ENCODE assay signal across 1 cellular context in genomic region chr11:62671604-62672528, GRCh38.
TF ChIP-seq lines count a peak whose summit lies in the region.

LBHD1 (minus strand) TSS chr11:62672267; CDS start chr11:62670031, 2,236 bp downstream.
A gene with protein sequence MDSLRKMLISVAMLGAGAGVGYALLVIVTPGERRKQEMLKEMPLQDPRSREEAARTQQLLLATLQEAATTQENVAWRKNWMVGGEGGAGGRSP (plus strand): TSS chr11:62671673. CDS start chr11:62671746, 73 bp downstream.

TF ChIP-seq in K562, 482 proteins besides CTCF, POLR2A, EP300 and RAD21 (continued from another document):
- TF ChIP-seq ZBTB26 (CRISPR knock-in tag; IDR thresholded peaks at IDR 0.05): 0 out of 2 replicates have a peak, but pooled peaks have one; percentile 3
- no peak for TF ChIP-seq BRD4 (IDR thresholded peaks at IDR 0.05)
- TF ChIP-seq ATF1 (CRISPR knock-in tag; IDR thresholded peaks at IDR 0.05): no peak
- TF ChIP-seq ATF1 (tag; IDR thresholded peaks at IDR 0.05): peak; percentile 63
- no peak; the same call in 1 of the 2 replicates for TF ChIP-seq SREBF2 (CRISPR knock-in tag; IDR thresholded peaks at IDR 0.05)
- TF ChIP-seq PHF21A (IDR thresholded peaks at IDR 0.05; ENCODE audit: borderline replicate concordance, low read depth): no peak
- no peak for TF ChIP-seq ZNF507 (tag; conservative IDR thresholded peaks at IDR 0.05)
- no peak for TF ChIP-seq RBM15 (IDR thresholded peaks at IDR 0.05; ENCODE audit: insufficient read depth, low read length)
- no peak for TF ChIP-seq SREBF1 (IDR thresholded peaks at IDR 0.05; ENCODE audit: borderline replicate concordance, low read depth, low read length)
- no peak; the same call in 1 of the 2 replicates for TF ChIP-seq ZNF766 (CRISPR knock-in tag; conservative IDR thresholded peaks at IDR 0.05)
- TF ChIP-seq TFE3 (CRISPR knock-in tag; IDR thresholded peaks at IDR 0.05): no peak
- no peak for TF ChIP-seq KDM1A (IDR thresholded peaks at IDR 0.05)
- TF ChIP-seq GATA2 (CRISPR knock-in tag; IDR thresholded peaks at IDR 0.05): peak; percentile 29; the same call in 1 of the 2 replicates
- TF ChIP-seq, protein P1, sequence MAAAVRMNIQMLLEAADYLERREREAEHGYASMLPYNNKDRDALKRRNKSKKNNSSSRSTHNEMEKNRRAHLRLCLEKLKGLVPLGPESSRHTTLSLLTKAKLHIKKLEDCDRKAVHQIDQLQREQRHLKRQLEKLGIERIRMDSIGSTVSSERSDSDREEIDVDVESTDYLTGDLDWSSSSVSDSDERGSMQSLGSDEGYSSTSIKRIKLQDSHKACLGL (CRISPR knock-in tag; IDR thresholded peaks at IDR 0.05; ENCODE audit: borderline replicate concordance, poor library complexity, severe bottlenecking): no peak
- no peak for TF ChIP-seq MIER1 (IDR thresholded peaks at IDR 0.05; ENCODE audit: low read depth)
- peak; percentile 75; the same call in 1 of the 2 replicates for TF ChIP-seq DIDO1 (tag; IDR thresholded peaks at IDR 0.05; ENCODE audit: low read depth)
- TF ChIP-seq ZNF436 (CRISPR knock-in tag; IDR thresholded peaks at IDR 0.05): no peak
- TF ChIP-seq ZNF644 (tag; IDR thresholded peaks at IDR 0.05; ENCODE audit: low read depth): 0 out of 2 replicates have a peak, but pooled peaks have one; percentile 44
- peak; percentile 69; the same call in 1 of the 2 replicates for TF ChIP-seq ZNF431 (CRISPR knock-in tag; IDR thresholded peaks at IDR 0.05)
- peak; percentile 20; the same call in 1 of the 2 replicates for TF ChIP-seq SMAD4 (CRISPR knock-in tag; conservative IDR thresholded peaks at IDR 0.05)
